In the genomic region with DNA sequence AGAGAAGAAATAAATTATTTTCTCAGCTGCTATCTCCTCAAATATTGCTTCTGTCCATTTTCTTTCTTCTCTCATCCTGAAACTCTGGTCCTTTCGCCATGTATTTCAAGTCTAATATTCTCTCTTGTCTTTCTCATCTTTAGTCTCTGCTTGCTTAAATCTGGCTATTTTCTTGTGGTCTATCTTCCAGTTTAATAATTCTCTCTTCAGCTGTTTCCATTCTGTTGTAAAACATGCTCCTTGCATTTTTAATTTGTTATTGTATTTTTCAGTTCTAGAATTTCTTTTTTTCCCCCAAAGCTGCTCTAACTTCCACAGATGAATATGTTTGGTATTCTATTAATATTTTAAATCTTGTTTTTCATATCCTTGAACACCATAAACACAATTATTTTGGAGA, we compare ENCODE assay signal across 23 cellular contexts.
"Had no signal": no experiment of that assay in that cellular context is flagged by ENCODE, and none has a peak within 500 bp of the region (broad histone marks: within the 10 kb centered on the region; RNA-seq: fewer than 3 reads in every experiment).

No MANE protein-coding gene starts in this region.

- H3K36me3 ChIP-seq: ascending aorta, WERI-Rb-1 had no signal

- FAIRE-seq: bronchial epithelial cell, TTC549 had no signal

- H3K4me3 ChIP-seq: ascending aorta, body of pancreas had no signal

- H3K27me3 ChIP-seq: ascending aorta, body of pancreas had no signal

- H3K27ac ChIP-seq: ascending aorta, body of pancreas, WERI-Rb-1 had no signal

- H3K9me3 ChIP-seq: body of pancreas had no signal

- ATAC-seq: activated CD4-positive, CD25-positive, alpha-beta regulatory T cell treated with anti-CD3 and anti-CD28 coated beads, Interleukin-2, amount 50 U/mL, for 24 hours; activated CD8-positive, alpha-beta T cell treated with anti-CD3 and anti-CD28 coated beads, Interleukin-2, amount 10 ng/mL, durations not matched to agents 7 days and 5 days; body of pancreas; PC-3; T-cell had no signal

- H3K4me1 ChIP-seq: ascending aorta had no signal

- DNase-seq: activated CD4-positive, alpha-beta T cell treated with anti-CD3 and anti-CD28 coated beads for 4 hours; activated CD8-positive, alpha-beta memory T cell treated with anti-CD3 and anti-CD28 coated beads, Interleukin-2, amount 50 U/mL, for 48 hours; activated CD8-positive, alpha-beta T cell treated with anti-CD3 and anti-CD28 coated beads, Interleukin-2, amount 10 ng/mL, durations not matched to agents 7 days and 5 days; activated T-cell treated with anti-CD3 and anti-CD28 coated beads, Interleukin-2, amount 50 U/mL, for 1 hour; central memory CD4-positive, alpha-beta T cell; KG1; NCI-H1048; NCI-H146; NCI-H187 treated with DMSO at 0.1 percent for 48 hours; NCI-H2081 treated with DMSO at 0.1 percent for 48 hours; NCI-H446; NCI-H524; PC-3; SHP77 treated with DMSO at 0.1 percent for 48 hours; T-cell; T-helper 2 cell; T1000; WERI-Rb-1 had no signal
